22 cellular contexts compared by ENCODE assay signal in the genomic region with DNA sequence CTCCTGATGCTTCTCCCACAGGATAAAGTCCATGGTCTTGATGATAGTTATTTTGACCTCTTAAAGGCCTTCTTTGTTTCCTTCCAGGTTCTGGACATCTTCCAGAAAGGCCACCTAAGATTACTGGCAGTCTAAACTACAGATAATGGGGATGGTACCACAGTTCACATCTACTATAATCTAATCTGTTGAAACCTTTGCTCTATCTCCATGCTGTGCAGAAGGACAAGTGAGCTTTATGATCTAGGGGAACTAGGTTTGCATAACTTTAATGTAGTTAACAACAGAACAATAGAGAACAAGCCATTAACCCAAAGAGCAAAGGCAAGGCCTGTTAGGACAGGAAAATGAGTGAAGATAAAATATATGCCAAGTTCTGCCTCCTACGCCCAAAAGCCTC.
"Had no signal": no experiment of that assay in that cellular context is flagged by ENCODE, and none has a peak within 500 bp of the region (broad histone marks: within the 10 kb centered on the region; RNA-seq: fewer than 3 reads in every experiment).

No MANE protein-coding gene starts in this region.

- DNase-seq: activated CD4-positive, alpha-beta T cell treated with anti-CD3 and anti-CD28 coated beads for 36 hours; activated CD4-positive, CD25-positive, alpha-beta regulatory T cell; activated CD8-positive, alpha-beta memory T cell treated with anti-CD3 and anti-CD28 coated beads, Interleukin-2, amount 10 ng/mL, durations not matched to agents 7 days and 5 days; activated CD8-positive, alpha-beta T cell treated with anti-CD3 and anti-CD28 coated beads, Interleukin-2, amount 10 ng/mL, durations not matched to agents 7 days and 5 days; activated naive CD4-positive, alpha-beta T cell; activated T-cell treated with anti-CD3 and anti-CD28 coated beads for 4 hours; activated T-cell treated with anti-CD3 and anti-CD28 coated beads, Interleukin-2, amount 50 U/mL, for 72 hours; cortex of kidney; effector memory CD8-positive, alpha-beta T cell; foreskin fibroblast; left ventricle myocardium inferior; ovary; stimulated activated CD4-positive, alpha-beta T cell treated with anti-CD3 and anti-CD28 coated beads, Interleukin-4, amount 100 ng/mL, for 24 hours; substantia nigra; upper lobe of left lung had no signal

- H3K4me3 ChIP-seq: body of pancreas, left ventricle myocardium inferior, lung, ovary, skin epidermis, upper lobe of left lung, vagina had no signal

- H3K27ac ChIP-seq: body of pancreas, left ventricle myocardium inferior, ovary, skin epidermis, upper lobe of left lung, vagina had no signal

- H3K36me3 ChIP-seq: left ventricle myocardium inferior, ovary, upper lobe of left lung, vagina had no signal

- H3K27me3 ChIP-seq: body of pancreas, ovary, upper lobe of left lung, vagina had no signal

- ATAC-seq: activated CD4-positive, alpha-beta T cell treated with anti-CD3 and anti-CD28 coated beads for 36 hours; activated CD8-positive, alpha-beta memory T cell treated with anti-CD3 and anti-CD28 coated beads, Interleukin-2, amount 10 ng/mL, durations not matched to agents 7 days and 5 days; activated CD8-positive, alpha-beta T cell treated with anti-CD3 and anti-CD28 coated beads, Interleukin-2, amount 10 ng/mL, durations not matched to agents 7 days and 5 days; activated naive CD4-positive, alpha-beta T cell treated with anti-CD3 and anti-CD28 coated beads, Interleukin-2, amount 50 U/mL, for 72 hours; activated T-cell treated with anti-CD3 and anti-CD28 coated beads, Interleukin-2, amount 50 U/mL, for 72 hours; effector memory CD8-positive, alpha-beta T cell; sciatic nerve; stimulated activated effector memory CD8-positive, alpha-beta T cell treated with anti-CD3 and anti-CD28 coated beads, Interleukin-12 subunit alpha, Interleukin-12 subunit beta, amount 100 ng/mL, for 72 hours had no signal

- H3K4me1 ChIP-seq: left ventricle myocardium inferior, upper lobe of left lung had no signal

- H3K9me3 ChIP-seq: body of pancreas, left ventricle myocardium inferior, ovary, upper lobe of left lung, vagina had no signal
